Comparison of ENCODE assay signal across 9 cellular contexts in the genomic region with DNA sequence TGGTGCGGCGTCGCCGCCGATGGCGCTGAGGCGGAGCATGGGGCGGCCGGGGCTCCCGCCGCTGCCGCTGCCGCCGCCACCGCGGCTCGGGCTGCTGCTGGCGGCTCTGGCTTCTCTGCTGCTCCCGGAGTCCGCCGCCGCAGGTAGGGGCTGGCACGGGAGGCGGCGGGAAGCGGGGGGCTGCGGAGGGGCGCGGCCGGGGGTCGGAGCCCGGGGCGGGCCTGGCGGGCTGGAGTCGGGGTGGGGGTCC. TPM values are rescaled to one million over a fixed set of nuclear protein-coding genes. Genes with fewer than 3 reads are reported as not detected.
DNase-seq lines count a peak whose midpoint lies in the region; TF ChIP-seq lines count a peak whose summit lies in the region.
"Had no signal": no experiment of that assay in that cellular context is flagged by ENCODE, and none has a peak within 500 bp of the region (broad histone marks: within the 10 kb centered on the region; RNA-seq: fewer than 3 reads in every experiment).

No MANE protein-coding gene starts in this region.

- peak overlapping the region; percentile 43 to 79 (median 72) for H3K4me3 ChIP-seq in Peyer's patch
- H3K4me3 ChIP-seq in fibroblast of mammary gland (ENCODE audit: control insufficient read depth, low read depth, low read length), result peak overlapping the region; percentile 61
- peak overlapping the region; percentile 86 for H3K4me3 ChIP-seq in trophoblast cell (ENCODE audit: low read depth, low read length)

- DNase-seq in Peyer's patch (no peak), fibroblast of mammary gland (ENCODE audit: low read depth) (no peak), trophoblast cell (no peak), glomerular visceral epithelial cell (ENCODE audit: extremely low spot score) (no peak), KG1 (lab: John Stamatoyannopoulos, UW) (no peak), CD14-positive monocyte (ENCODE audit: low spot score) (no peak)
- DNase-seq in stimulated activated CD4-positive, alpha-beta T cell treated with anti-CD3 and anti-CD28 coated beads, Interleukin-2, amount 100 ng/mL, for 48 hours, result no peak

- peaks cover 30% of the 10 kb centered on the region for H3K4me1 Mint-ChIP-seq in CD14-positive monocyte

- H3K27me3 Mint-ChIP-seq in CD14-positive monocyte (ENCODE audit: low read depth in 3 of 3), result peaks cover 26 to 35% (median 31%) of the 10 kb centered on the region in 3 donors

- peak overlapping the region; percentile 55 for H2BK5ac ChIP-seq in trophoblast cell (ENCODE audit: low read depth, low read length, poor library complexity)

- H2AFZ ChIP-seq in trophoblast cell (ENCODE audit: insufficient read depth, low read length, poor library complexity), result no peak overlapping the region

- peak overlapping the region in 1 of 2 donors; percentile 85 for H3K4me3 Mint-ChIP-seq in CD14-positive monocyte

- H3K18ac ChIP-seq in trophoblast cell (ENCODE audit: low read length), result peak overlapping the region; percentile 67

- TF ChIP-seq CTCF in C4-2B (conservative IDR thresholded peaks at IDR 0.05) (no peak), Peyer's patch (IDR thresholded peaks at IDR 0.05) (no peak), fibroblast of mammary gland (conservative IDR thresholded peaks at IDR 0.05; ENCODE audit: control insufficient read depth, insufficient read depth, low read depth, low read length) (no peak), CD14-positive monocyte (IDR thresholded peaks at IDR 0.05) (no peak)

- H3K27me3 ChIP-seq in Peyer's patch (no peaks in the 10 kb centered on the region), trophoblast cell (ENCODE audit: insufficient read depth, low read length) (no peaks in the 10 kb centered on the region)

- no peaks in the 10 kb centered on the region for H3K36me3 ChIP-seq in Peyer's patch
- peaks cover 25 to 29% of the 10 kb centered on the region in 2 experiments for H3K36me3 ChIP-seq in trophoblast cell (ENCODE audit: control insufficient read depth in 1 of 2, insufficient read depth in 2 of 2, low read length in 2 of 2)

- H2BK120ac ChIP-seq in trophoblast cell (ENCODE audit: insufficient read depth, low read length, poor library complexity), result peak overlapping the region; percentile 78

- H3K36me3 Mint-ChIP-seq in CD14-positive monocyte, result peaks cover 0 to 8% of the 10 kb centered on the region in 2 donors

- H3K4ac ChIP-seq in trophoblast cell (ENCODE audit: low read depth, low read length), result peak overlapping the region; percentile 94

- H3K79me2 ChIP-seq in trophoblast cell (ENCODE audit: control insufficient read depth, insufficient read depth, low read length, poor library complexity), result peaks cover 17% of the 10 kb centered on the region

- no peak for TF ChIP-seq POLR2A in Peyer's patch (IDR thresholded peaks at IDR 0.05)

- no peak overlapping the region for H4K12ac ChIP-seq in trophoblast cell (ENCODE audit: low read depth, low read length)

- peaks cover 31% of the 10 kb centered on the region for H3K79me1 ChIP-seq in trophoblast cell (ENCODE audit: low read length)

- H3K9me3 Mint-ChIP-seq in CD14-positive monocyte, result peaks cover 2 to 11% (median 4%) of the 10 kb centered on the region in 7 donors
- H3K9me3 Mint-ChIP-seq: activated B cell treated with CpG ODN at 0.5 μM for 24 hours had no signal

- H3K14ac ChIP-seq in trophoblast cell (ENCODE audit: low read length), result peak overlapping the region; percentile 80

- H3K4me2 ChIP-seq in trophoblast cell (ENCODE audit: low read length), result peak overlapping the region; percentile 97

- no CpG with 5 or more reads among the region's 35 CpGs for WGBS in trophoblast cell (ENCODE audit: extremely low coverage, insufficient coverage, insufficient read length)

- H2AK5ac ChIP-seq in trophoblast cell (ENCODE audit: low read length), result peak overlapping the region; percentile 11

- H3K27ac ChIP-seq in C4-2B, result peak overlapping the region; percentile 84
- H3K27ac ChIP-seq in Peyer's patch, result peak overlapping the region in 2 of 4 donors; percentile 60 to 72
- H3K27ac ChIP-seq in trophoblast cell (ENCODE audit: low read depth, low read length), result peak overlapping the region; percentile 89

- H3K23ac ChIP-seq in trophoblast cell (ENCODE audit: low read length), result no peak overlapping the region

- H4K91ac ChIP-seq in trophoblast cell (ENCODE audit: low read depth, low read length), result peak overlapping the region; percentile 83

- no peak overlapping the region for H3K27ac Mint-ChIP-seq in CD14-positive monocyte

- intact Hi-C loops in CD14-positive monocyte (cut with micrococcal nuclease), result no loop called here

- H4K8ac ChIP-seq in trophoblast cell (ENCODE audit: low read depth, low read length), result peak overlapping the region; percentile 64

- H3K9me3 ChIP-seq in Peyer's patch, result no peaks in the 10 kb centered on the region
- H3K9me3 ChIP-seq in trophoblast cell (ENCODE audit: insufficient read depth, low read depth, low read length), result no peaks in the 10 kb centered on the region

- peaks cover 0 to 19% (median 13%) of the 10 kb centered on the region in 4 donors for H3K4me1 ChIP-seq in Peyer's patch
- peaks cover 39 to 42% of the 10 kb centered on the region in 2 experiments for H3K4me1 ChIP-seq in trophoblast cell (ENCODE audit: control insufficient read depth in 1 of 2, insufficient read depth in 2 of 2, low read length in 2 of 2)

- peak overlapping the region; percentile 85 for H3K9ac ChIP-seq in trophoblast cell (ENCODE audit: low read length)

- H2BK12ac ChIP-seq in trophoblast cell (ENCODE audit: low read length), result no peak overlapping the region

RNA-seq across cellular contexts. Expression of gene TYRO3, which starts 0.2 kb away (rescaled TPM):
- 10 to 100 TPM in 1 of 4 donors, 1 to 10 TPM in 3; 2.8 to 16.2 (median 6.8) TPM for total RNA-seq in Peyer's patch
- 174 and 187 TPM in 2 replicates for polyA plus RNA-seq in trophoblast cell (2013)
- under 1 TPM in 1 of 2 donors, not detected in 1; 0.12 TPM for polyA plus RNA-seq in CD14-positive monocyte

RNA-seq across cellular contexts. Expression of gene RPAP1, which starts 15.1 kb away (rescaled TPM):
- 10 to 100 TPM; 29.4 to 82.5 (median 48.4) TPM for total RNA-seq in Peyer's patch
- 27.4 and 28.9 TPM in 2 replicates for polyA plus RNA-seq in trophoblast cell (2013)
- 1 to 10 TPM; 2.7 to 2.9 TPM for polyA plus RNA-seq in CD14-positive monocyte

RNA-seq across cellular contexts. Expression of gene LTK, which starts 45.5 kb away (rescaled TPM):
- 10 to 100 TPM in 3 of 4 donors, not detected in 1; 13.8 to 39.0 (median 26.3) TPM for total RNA-seq in Peyer's patch
- 0.39 and 0.47 TPM in 2 replicates for polyA plus RNA-seq in trophoblast cell (2013)
- not detected for polyA plus RNA-seq in CD14-positive monocyte
